Comparison of ENCODE assay signal across 34 cellular contexts in the genomic region with DNA sequence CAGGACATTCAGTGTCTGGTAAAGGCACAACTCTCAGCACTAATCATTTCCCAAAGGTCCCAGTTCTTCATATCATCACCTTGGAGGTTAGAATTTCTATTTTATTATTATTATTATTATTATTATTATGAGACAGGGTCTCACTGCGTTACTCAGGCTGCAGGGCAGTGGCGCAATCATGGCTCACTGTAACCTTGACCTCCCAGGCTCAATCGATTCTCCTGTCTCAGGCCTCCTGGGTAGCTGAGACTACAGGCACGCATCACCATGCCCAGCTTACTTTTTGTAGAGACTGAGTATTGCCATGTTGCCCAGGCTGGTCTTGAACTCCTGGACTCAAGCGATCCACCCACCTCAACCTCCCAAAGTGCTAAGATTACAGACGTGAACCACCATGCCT.
"Had no signal": no experiment of that assay in that cellular context is flagged by ENCODE, and none has a peak within 500 bp of the region (broad histone marks: within the 10 kb centered on the region; RNA-seq: fewer than 3 reads in every experiment).

No MANE protein-coding gene starts in this region.

- H3K27ac ChIP-seq: adrenal gland, ascending aorta, body of pancreas, brain microvascular endothelial cell, breast epithelium, cardiac muscle cell had no signal

- H3K4me3 ChIP-seq: adrenal gland, ascending aorta, body of pancreas, breast epithelium, cardiac muscle cell had no signal

- H3K4me1 ChIP-seq: adrenal gland, ascending aorta, body of pancreas, breast epithelium had no signal

- DNase-seq: activated effector memory CD4-positive, alpha-beta T cell treated with anti-CD3 and anti-CD28 coated beads, Interleukin-2, amount 50 U/mL, for 16 hours; activated effector memory CD4-positive, alpha-beta T cell treated with Interleukin-2 at 50 U/mL for 16 hours; activated gamma-delta T cell; activated gamma-delta T cell treated with Interleukin-2 at 50 U/mL for 16 hours; activated naive CD4-positive, alpha-beta T cell; activated naive CD4-positive, alpha-beta T cell treated with anti-CD3 and anti-CD28 coated beads for 36 hours; activated naive CD4-positive, alpha-beta T cell treated with anti-CD3 and anti-CD28 coated beads, Interleukin-2, amount 10 ng/mL, durations not matched to agents 7 days and 5 days; activated naive CD4-positive, alpha-beta T cell treated with anti-CD3 and anti-CD28 coated beads, Interleukin-2, amount 50 U/mL, for 16 hours; activated naive CD4-positive, alpha-beta T cell treated with Interleukin-2 at 50 U/mL for 16 hours; activated naive CD8-positive, alpha-beta T cell treated with anti-CD3 and anti-CD28 coated beads for 36 hours; activated naive CD8-positive, alpha-beta T cell treated with anti-CD3 and anti-CD28 coated beads, Interleukin-2, amount 10 ng/mL, durations not matched to agents 7 days and 5 days; activated naive CD8-positive, alpha-beta T cell treated with anti-CD3 and anti-CD28 coated beads, Interleukin-2, amount 50 U/mL, for 24 hours; activated T-cell treated with anti-CD3 and anti-CD28 coated beads, Interleukin-2, amount 50 U/mL, for 1 hour; activated T-cell treated with anti-CD3 and anti-CD28 coated beads, Interleukin-2, amount 50 U/mL, for 24 hours; activated T-cell treated with anti-CD3 and anti-CD28 coated beads, Interleukin-2, amount 50 U/mL, for 4 hours; activated T-cell treated with anti-CD3 and anti-CD28 coated beads, Interleukin-2, amount 50 U/mL, for 48 hours; activated T-cell treated with anti-CD3 and anti-CD28 coated beads, Interleukin-2, amount 50 U/mL, for 72 hours; adrenal gland; amniotic stem cell; amygdala; anterior cingulate cortex; aorta; body of pancreas; brain microvascular endothelial cell; caudate nucleus; central memory CD4-positive, alpha-beta T cell; cerebellar nuclear complex had no signal

- ATAC-seq: activated naive CD4-positive, alpha-beta T cell treated with anti-CD3 and anti-CD28 coated beads, Interleukin-2, amount 50 U/mL, for 72 hours; activated naive CD8-positive, alpha-beta T cell treated with anti-CD3 and anti-CD28 coated beads, Interleukin-2, amount 50 U/mL, for 24 hours; activated T-cell treated with anti-CD3 and anti-CD28 coated beads, Interleukin-2, amount 50 U/mL, for 4 hours; activated T-cell treated with anti-CD3 and anti-CD28 coated beads, Interleukin-2, amount 50 U/mL, for 72 hours; activated T-helper 17 cell treated with anti-CD3 and anti-CD28 coated beads, Interleukin-2, amount 50 U/mL, for 72 hours; body of pancreas had no signal

- H3K36me3 ChIP-seq: adrenal gland, ascending aorta, brain microvascular endothelial cell, breast epithelium, cardiac muscle cell had no signal

- FAIRE-seq: astrocyte, bronchial epithelial cell had no signal

- H3K27me3 ChIP-seq: adrenal gland, ascending aorta, body of pancreas, brain microvascular endothelial cell, breast epithelium, cardiac muscle cell had no signal

- H3K9me3 ChIP-seq: adrenal gland, ascending aorta, body of pancreas, breast epithelium had no signal
